In the genomic region with DNA sequence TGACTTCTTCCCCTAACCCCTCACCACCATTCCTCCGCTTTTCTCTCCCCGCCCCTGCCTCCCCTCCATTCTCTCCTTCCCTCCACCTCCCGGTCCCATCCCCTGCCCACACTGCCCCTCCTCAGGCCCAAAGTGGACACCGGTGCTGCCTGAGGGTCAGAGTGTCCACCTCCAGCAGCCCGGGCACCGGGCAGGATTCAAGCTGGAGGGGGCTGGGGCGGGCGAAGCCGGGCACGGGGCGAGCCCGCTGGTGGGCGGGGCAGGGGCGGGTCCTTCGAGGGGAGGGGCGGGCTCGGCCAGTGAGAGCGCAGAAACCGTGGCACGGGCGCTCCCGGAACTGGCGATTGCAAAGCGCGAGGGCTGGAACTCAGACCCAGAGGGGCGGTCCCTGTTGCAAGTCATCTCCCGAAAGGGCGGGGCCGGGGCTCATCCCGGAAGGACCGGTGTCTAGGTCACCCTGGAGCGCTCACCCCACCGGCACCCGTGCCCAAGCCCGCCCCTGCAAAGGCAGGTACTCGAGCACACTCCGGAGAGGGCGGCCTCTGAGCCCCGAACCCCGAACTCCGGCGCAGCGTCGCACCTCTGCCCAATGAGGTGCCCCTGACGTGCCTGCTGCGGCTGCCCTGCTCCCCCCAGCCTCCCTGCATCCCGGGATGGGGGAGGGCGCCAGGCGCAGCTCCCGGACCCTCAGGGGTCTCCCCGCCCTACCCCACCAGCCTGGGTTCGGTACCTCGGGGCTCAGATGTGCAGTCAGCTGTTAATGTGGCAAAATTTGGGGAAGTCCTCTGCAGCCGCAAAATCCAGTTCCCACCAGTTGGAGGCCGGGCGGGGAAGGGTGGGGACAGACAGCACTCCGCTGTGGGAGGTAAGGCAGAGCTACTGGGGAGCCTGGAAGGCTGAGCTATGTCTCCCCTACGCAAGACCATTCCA, we compare ENCODE assay signal across 8 cellular contexts. TPM values are rescaled to one million over a fixed set of nuclear protein-coding genes. Genes with fewer than 3 reads are reported as not detected.
DNase-seq lines count a peak whose midpoint lies in the region; ATAC-seq, FAIRE-seq and TF ChIP-seq lines count a peak whose summit lies in the region.

No MANE protein-coding gene starts in this region.

- peaks cover 7 to 18% (median 18%) of the 10 kb centered on the region in 3 experiments; a peak in 6 of 7 replicates for H3K36me3 Mint-ChIP-seq in H9 (ENCODE audit: insufficient read depth in 1 of 3, low read depth in 3 of 3)

- H2BK120ac ChIP-seq in H9 (ENCODE audit: low read depth, low read length, poor library complexity, severe bottlenecking), result no peak overlapping the region

- H2AFZ ChIP-seq in H9 (ENCODE audit: low read length), result no peak overlapping the region

- no peak overlapping the region for H3T11ph ChIP-seq in H9 (ENCODE audit: low read length)

- H3K4me3 ChIP-seq in pancreas (peak overlapping the region; percentile 35 to 69 (median 51)), tibial nerve (peak overlapping the region; percentile 43 to 80 (median 70))

- DNase-seq in GDM1 (lab: John Stamatoyannopoulos, UW) (peak; percentile 84), H9 (peak; percentile 98), M059J (ENCODE audit: low read depth) (peak; percentile 93), SK-N-DZ (ENCODE audit: low spot score) (peak; percentile 81), head of caudate nucleus (peak; percentile 35 to 84 (median 72)), pancreas (peak; percentile 92 to 98 (median 94)), tibial nerve (ENCODE audit: low spot score in 2 of 2) (peak; percentile 93)
- peak; percentile 90 for DNase-seq in activated naive CD4-positive, alpha-beta T cell treated with anti-CD3 and anti-CD28 coated beads, Interleukin-2, amount 50 U/mL, for 16 hours

- no CpG with 5 or more reads among the region's 58 CpGs for WGBS in H9 (ENCODE audit: extremely low coverage, insufficient read length, low lambda C conversion rate)
- WGBS in pancreas, 2 donors, result 6 to 7% methylated on average over 55 to 57 of the region's 58 CpGs
- WGBS in tibial nerve, 2 donors, result 12% methylated on average over 12 to 29 of the region's 58 CpGs

- no peak for FAIRE-seq in pancreas (lab: Jason Lieb, UNC)

- H3K9me3 Mint-ChIP-seq in H9, result peaks cover 6 to 18% of the 10 kb centered on the region in 2 experiments

- intact Hi-C loops in head of caudate nucleus (cut with DNase I) (no loop called here), pancreas (cut with DNase I) (no loop called here)

- H3K4me1 Mint-ChIP-seq in H9, result peaks cover 18 to 29% of the 10 kb centered on the region in 2 experiments

- ATAC-seq in pancreas, result peak; percentile 92 to 94 (median 93)

- peak overlapping the region; percentile 66 for H3K14ac ChIP-seq in H9 (ENCODE audit: insufficient read depth, low read length)

- peaks cover 8% of the 10 kb centered on the region for H3K23me2 ChIP-seq in H9 (ENCODE audit: insufficient read length, low read depth, low read length, poor library complexity, severe bottlenecking)

- no peak overlapping the region for H3K23ac ChIP-seq in H9 (ENCODE audit: insufficient read length, low read depth, low read length)

- H3K9ac ChIP-seq in H9 (ENCODE audit: extremely low read depth, insufficient read length, low read length), result no peak overlapping the region

- peak overlapping the region; percentile 63 for H3K18ac ChIP-seq in H9 (ENCODE audit: insufficient read length, low read depth, low read length)

- H4K8ac ChIP-seq in H9 (replicated peaks; ENCODE audit: insufficient read length, low read depth, low read length), result no peak overlapping the region

- H3K79me1 ChIP-seq in H9 (ENCODE audit: insufficient read depth, low read depth, low read length, poor library complexity, severe bottlenecking), result no peaks in the 10 kb centered on the region

- no peaks in the 10 kb centered on the region; the same call in 1 of the 2 replicates for H3K4me1 ChIP-seq in H9 (ENCODE audit: insufficient read depth, low read length)
- peaks cover 0 to 7% (median 5%) of the 10 kb centered on the region in 3 donors for H3K4me1 ChIP-seq in pancreas
- H3K4me1 ChIP-seq in tibial nerve, result peaks cover 0 to 60% (median 21%) of the 10 kb centered on the region in 4 donors

- no peaks in the 10 kb centered on the region for H3K36me3 ChIP-seq in pancreas
- H3K36me3 ChIP-seq in tibial nerve, result peaks cover 0 to 16% (median 0%) of the 10 kb centered on the region in 3 donors

- no peak overlapping the region for H3K27ac Mint-ChIP-seq in H9

- peak overlapping the region; percentile 63 to 77 for H3K4me3 Mint-ChIP-seq in H9

- no peak overlapping the region for H2AK5ac ChIP-seq in H9 (ENCODE audit: insufficient read length, low read length)

- H3K4me2 ChIP-seq in H9 (ENCODE audit: insufficient read depth, insufficient read length, low read length), result peak overlapping the region; percentile 68

- no peak overlapping the region for H4K91ac ChIP-seq in H9 (ENCODE audit: insufficient read length, low read depth, low read length)

- TF ChIP-seq EP300 in tibial nerve (IDR thresholded peaks at IDR 0.05), result peak; percentile 27 to 58

- no peak for TF ChIP-seq CTCF in H9 (conservative IDR thresholded peaks at IDR 0.05)
- TF ChIP-seq CTCF in pancreas (IDR thresholded peaks at IDR 0.05), result no peak
- no peak for TF ChIP-seq CTCF in tibial nerve (IDR thresholded peaks at IDR 0.05)

- TF ChIP-seq POLR2A in tibial nerve (IDR thresholded peaks at IDR 0.05), result peak in 1 of 2 donors; percentile 44

- H2BK15ac ChIP-seq in H9 (ENCODE audit: low read depth, low read length), result no peak overlapping the region

- no peak overlapping the region for H3K56ac ChIP-seq in H9 (ENCODE audit: insufficient read length, low read depth, low read length)

- peaks cover 3% of the 10 kb centered on the region for H4K20me1 ChIP-seq in H9 (ENCODE audit: control insufficient read depth, insufficient read depth, insufficient read length)

- H3K9me3 ChIP-seq in H9 (ENCODE audit: control insufficient read depth, low read depth, low read length), result no peaks in the 10 kb centered on the region
- H3K9me3 ChIP-seq in pancreas, result no peaks in the 10 kb centered on the region
- H3K9me3 ChIP-seq in tibial nerve, result peaks cover 0 to 4% (median 0%) of the 10 kb centered on the region in 4 donors

- H3K27me3 Mint-ChIP-seq in H9 (ENCODE audit: low read depth), result peaks cover 62% of the 10 kb centered on the region

- H3K27me3 ChIP-seq in H9 (ENCODE audit: insufficient read depth, low read length), result no peaks in the 10 kb centered on the region; the same call in 1 of the 2 replicates
- H3K27me3 ChIP-seq in pancreas, result no peaks in the 10 kb centered on the region
- H3K27me3 ChIP-seq in tibial nerve, result peaks cover 0 to 3% of the 10 kb centered on the region in 2 donors

- H2BK5ac ChIP-seq in H9 (ENCODE audit: insufficient read length, low read length), result no peak overlapping the region

- H3K79me2 ChIP-seq in H9 (ENCODE audit: insufficient read depth, low read length), result no peaks in the 10 kb centered on the region

- no peak overlapping the region for H3K4ac ChIP-seq in H9 (ENCODE audit: low read depth, low read length)

- no peak overlapping the region for H4K5ac ChIP-seq in H9 (ENCODE audit: insufficient read length, low read depth, low read length)

- H3K27ac ChIP-seq in H9 (ENCODE audit: insufficient read length, low read depth, low read length) (no peak overlapping the region), pancreas (peak overlapping the region in 3 of 4 donors; percentile 30 to 72 (median 58)), tibial nerve (peak overlapping the region; percentile 61 to 91 (median 84))

- H2BK12ac ChIP-seq in H9 (ENCODE audit: insufficient read length, low read depth, low read length), result no peak overlapping the region

- no peak overlapping the region for H2BK20ac ChIP-seq in H9 (ENCODE audit: low read depth, low read length, poor library complexity, severe bottlenecking)

RNA-seq across cellular contexts. Expression of a gene that starts 16.5 kb away (rescaled TPM):
- total RNA-seq in H9 (2021) (15.4 and 17.8 TPM in 2 replicates), pancreas (10 to 100 TPM in 5 of 6 donors, 1 to 10 TPM in 1; 9.2 to 23.1 (median 19.2) TPM), tibial nerve (100 to 1,000 TPM; 128 to 330 (median 260) TPM)
- 4.4 and 6.2 TPM in 2 replicates for total RNA-seq in M059J (2014; rRNA removed; shearing (Covaris generic))
- 7.0 and 7.8 TPM in 2 replicates for polyA plus RNA-seq in SK-N-DZ (2014; cell fraction: cytosol; rRNA removed)
- 5.4 and 5.8 TPM in 2 replicates for polyA plus RNA-seq in SK-N-DZ (2014; cell fraction: nucleus; rRNA removed)
- polyA plus RNA-seq in pancreas, result 10 to 100 TPM; 36.1 to 71.4 TPM

RNA-seq across cellular contexts. Expression of a gene that starts 27.1 kb away (rescaled TPM):
- 41.5 and 42.8 TPM in 2 replicates for total RNA-seq in H9 (2021)
- total RNA-seq in M059J (2014; rRNA removed; shearing (Covaris generic)), result 9.1 and 18.9 TPM in 2 replicates
- polyA plus RNA-seq in SK-N-DZ (2014; cell fraction: cytosol; rRNA removed), result not detected in 2 replicates
- polyA plus RNA-seq in SK-N-DZ (2014; cell fraction: nucleus; rRNA removed), result not detected in 2 replicates
- total RNA-seq in pancreas, result 1 to 10 TPM in 4 of 6 donors, under 1 TPM in 2; 0.16 to 9.0 (median 2.1) TPM
- 1 to 10 TPM; 2.6 to 5.9 TPM for polyA plus RNA-seq in pancreas
- total RNA-seq in tibial nerve, result 1 to 10 TPM; 3.3 to 6.1 (median 5.1) TPM
